13 cellular contexts compared by ENCODE assay signal in genomic region chr16:75197522-75198134, GRCh38. TPM values are rescaled to one million over a fixed set of nuclear protein-coding genes. Genes with fewer than 3 reads are reported as not detected.
A peak's percentile ranks its signal among the peaks of the same experiment; 100 is the strongest.
DNase-seq lines count a peak whose midpoint lies in the region; ATAC-seq, FAIRE-seq and TF ChIP-seq lines count a peak whose summit lies in the region.
"Had no signal": no experiment of that assay in that cellular context is flagged by ENCODE, and none has a peak within 500 bp of the region (broad histone marks: within the 10 kb centered on the region; RNA-seq: fewer than 3 reads in every experiment).

No MANE protein-coding gene starts in this region.

- H3K9ac ChIP-seq in IMR-90 (ENCODE audit: low read depth, low read length) (peak overlapping the region; percentile 17; the same call in 1 of the 2 replicates), astrocyte (ENCODE audit: low read length) (no peak overlapping the region)

- H2AFZ ChIP-seq in IMR-90 (replicated peaks; ENCODE audit: low read length, poor library complexity) (peak overlapping the region; percentile 86), astrocyte (ENCODE audit: low read depth, low read length) (peak overlapping the region; percentile 21), osteoblast (ENCODE audit: low read length) (peak overlapping the region; percentile 92)

- POLR2A ChIA-PET in IMR-90 (lab: Charles Lee; ENCODE audit: unreplicated experiment): no interaction called here

- H3K36me3 Mint-ChIP-seq in astrocyte (ENCODE audit: low read depth, unreplicated experiment): no peaks in the 10 kb centered on the region
- H3K36me3 Mint-ChIP-seq: naive thymus-derived CD8-positive, alpha-beta T cell; stimulated activated memory B cell treated with anti-CD40 and anti-IgM and Interleukin-4, amounts not matched to agents 10 μg/mL and 1 μg/mL and 100 μg/mL, for 72 hours had no signal

- TF ChIP-seq CTCF in IMR-90 (conservative IDR thresholded peaks at IDR 0.05; ENCODE audit: low read depth, low read length) (no peak), astrocyte (IDR thresholded peaks at IDR 0.05; ENCODE audit: insufficient read depth, low read depth, low read length) (no peak), osteoblast (IDR thresholded peaks at IDR 0.05; ENCODE audit: extremely low read depth, low read depth, low read length) (no peak)

- no peaks in the 10 kb centered on the region for H3K79me1 ChIP-seq in IMR-90 (ENCODE audit: low read depth in 1 of 2, low read length in 2 of 2)

- peak overlapping the region; percentile 57; the same call in 1 of the 2 replicates for H3K14ac ChIP-seq in IMR-90 (replicated peaks; ENCODE audit: low read depth, low read length)

- H2AK5ac ChIP-seq in IMR-90 (ENCODE audit: low read depth, low read length): no peak overlapping the region; the same call in 1 of the 2 replicates

- H3K27me3 Mint-ChIP-seq in astrocyte (ENCODE audit: low read depth, unreplicated experiment): peaks cover 15% of the 10 kb centered on the region

- no peak overlapping the region for H2BK20ac ChIP-seq in IMR-90 (ENCODE audit: low read depth, low read length)

- no peak overlapping the region for H2BK5ac ChIP-seq in IMR-90 (ENCODE audit: low read depth, low read length, poor library complexity, severe bottlenecking)

- ATAC-seq in IMR-90 (ENCODE audit: low read depth): no peak; the same call in 1 of the 2 replicates
- ATAC-seq: naive thymus-derived CD8-positive, alpha-beta T cell; stimulated activated memory B cell treated with anti-CD40 and anti-IgM and Interleukin-4, amounts not matched to agents 10 μg/mL and 1 μg/mL and 100 μg/mL, for 72 hours had no signal

- H3K79me2 ChIP-seq in astrocyte (ENCODE audit: insufficient read depth, low read length) (no peaks in the 10 kb centered on the region), osteoblast (ENCODE audit: insufficient read depth, low read length) (no peaks in the 10 kb centered on the region)

- peaks cover 24% of the 10 kb centered on the region for H3K9me3 Mint-ChIP-seq in astrocyte (ENCODE audit: unreplicated experiment)
- H3K9me3 Mint-ChIP-seq: naive thymus-derived CD8-positive, alpha-beta T cell; stimulated activated memory B cell treated with anti-CD40 and anti-IgM and Interleukin-4, amounts not matched to agents 10 μg/mL and 1 μg/mL and 100 μg/mL, for 72 hours had no signal

- no peak overlapping the region; the same call in 1 of the 2 replicates for H4K5ac ChIP-seq in IMR-90 (ENCODE audit: low read depth, low read length)

- dilution Hi-C loops in IMR-90 (cut with HindIII; ENCODE audit: low sequenced_read_pairs, unreplicated experiment): no loop called here

- no peak for FAIRE-seq in astrocyte (lab: Jason Lieb, UNC)

- BruUV-seq in IMR-90 (replicated peaks; lab: Mats Ljungman, UMichigan): no TSS peak

- H3K4me3 ChIP-seq in IMR-90 (ENCODE audit: insufficient read depth, low read depth, low read length) (no peak overlapping the region), astrocyte (ENCODE audit: insufficient read depth, low read depth, low read length) (no peak overlapping the region), osteoblast (ENCODE audit: insufficient read depth, low read length) (peak overlapping the region; percentile 58)

- peak overlapping the region; percentile 27; the same call in 1 of the 2 replicates for H3K4me2 ChIP-seq in IMR-90 (ENCODE audit: low read depth, low read length)
- peak overlapping the region; percentile 38 for H3K4me2 ChIP-seq in astrocyte (ENCODE audit: low read length)
- peak overlapping the region; percentile 78 for H3K4me2 ChIP-seq in osteoblast (ENCODE audit: insufficient read depth, low read length)

- H3K27ac Mint-ChIP-seq in astrocyte (ENCODE audit: unreplicated experiment): no peak overlapping the region
- H3K27ac Mint-ChIP-seq: stimulated activated memory B cell treated with anti-CD40 and anti-IgM and Interleukin-4, amounts not matched to agents 10 μg/mL and 1 μg/mL and 100 μg/mL, for 72 hours had no signal

- no peak overlapping the region for H3K56ac ChIP-seq in IMR-90 (ENCODE audit: extremely low read depth, insufficient read depth, low read length)

- H3K4me1 Mint-ChIP-seq in astrocyte (ENCODE audit: low read depth, unreplicated experiment): no peaks in the 10 kb centered on the region

- H3K23ac ChIP-seq in IMR-90 (ENCODE audit: low read depth, low read length): no peak overlapping the region

- H2BK15ac ChIP-seq in IMR-90 (ENCODE audit: low read depth, low read length): no peak overlapping the region

- H3K36me3 ChIP-seq in IMR-90 (ENCODE audit: control insufficient read depth, insufficient read depth, low read length): no peaks in the 10 kb centered on the region
- H3K36me3 ChIP-seq in astrocyte (ENCODE audit: insufficient read depth, low read length): no peaks in the 10 kb centered on the region
- H3K36me3 ChIP-seq in osteoblast (ENCODE audit: insufficient read depth, low read length): no peaks in the 10 kb centered on the region

- H4K20me1 ChIP-seq in IMR-90 (ENCODE audit: insufficient read depth, low read length) (no peaks in the 10 kb centered on the region), astrocyte (ENCODE audit: insufficient read depth, low read length) (no peaks in the 10 kb centered on the region), osteoblast (ENCODE audit: insufficient read depth, low read length) (no peaks in the 10 kb centered on the region)

- no peak overlapping the region for H3K4me3 Mint-ChIP-seq in astrocyte (ENCODE audit: unreplicated experiment)
- H3K4me3 Mint-ChIP-seq: naive thymus-derived CD8-positive, alpha-beta T cell; stimulated activated memory B cell treated with anti-CD40 and anti-IgM and Interleukin-4, amounts not matched to agents 10 μg/mL and 1 μg/mL and 100 μg/mL, for 72 hours had no signal

- H3K4ac ChIP-seq in IMR-90 (ENCODE audit: low read depth, low read length): no peak overlapping the region

- H4K91ac ChIP-seq in IMR-90 (ENCODE audit: insufficient read depth, low read depth, low read length): no peak overlapping the region

- 81% methylated on average over 6 of the region's 14 CpGs; no CpG with 5 or more reads in 1 of the 2 experiments for WGBS in IMR-90 (ENCODE audit: extremely low coverage in 2 of 2, insufficient read length in 1 of 2), 2 experiments

- peak overlapping the region in 1 of 2 experiments; percentile 38; a peak in 1 of 4 replicates for H4K8ac ChIP-seq in IMR-90 (ENCODE audit: low read depth in 2 of 2, low read length in 2 of 2)

- no peaks in the 10 kb centered on the region for H3K9me3 ChIP-seq in IMR-90 (ENCODE audit: control insufficient read depth, insufficient read depth, low read length)
- no peaks in the 10 kb centered on the region for H3K9me3 ChIP-seq in astrocyte (ENCODE audit: insufficient read depth, low read depth, low read length)
- no peaks in the 10 kb centered on the region for H3K9me3 ChIP-seq in osteoblast (ENCODE audit: low read depth, low read length)

- no peak overlapping the region for H2AK9ac ChIP-seq in IMR-90 (replicated peaks; ENCODE audit: low read depth, low read length, poor library complexity)

- CTCF ChIA-PET in IMR-90 (lab: Yijun Ruan, JAX): interaction anchor here (0.6 to 2.4 kb wide), 2 partner anchors 204 to 686 kb away, joined by 3 to 12 read pairs; no protein-coding TSS in a partner anchor

- no peak overlapping the region for H3K27ac ChIP-seq in IMR-90 (ENCODE audit: insufficient read depth, low read length)
- H3K27ac ChIP-seq in astrocyte (ENCODE audit: low read depth, low read length): no peak overlapping the region
- H3K27ac ChIP-seq in osteoblast (ENCODE audit: low read depth, low read length): no peak overlapping the region
- H3K27ac ChIP-seq: epithelial cell of prostate had no signal

- H2BK120ac ChIP-seq in IMR-90 (ENCODE audit: low read depth, low read length): peak overlapping the region; percentile 48; the same call in 1 of the 2 replicates

- intact Hi-C loops in IMR-90 (cut with micrococcal nuclease): loop anchor here (2.0 to 10.0 kb wide), 2 partner anchors 199 to 427 kb away; partner anchors contain the start of genes ADAT1 and ZNRF1

- TF ChIP-seq POLR2A in IMR-90 (IDR thresholded peaks at IDR 0.05; ENCODE audit: low read depth, low read length): no peak

- in situ Hi-C loops in IMR-90 (cut with MboI; ENCODE audit: low sequenced_read_pairs): no loop called here

- no peak for TF ChIP-seq RAD21 in IMR-90 (IDR thresholded peaks at IDR 0.05; ENCODE audit: low read length)

- H3K27me3 ChIP-seq in IMR-90 (ENCODE audit: control insufficient read depth, insufficient read depth, low read length) (peaks cover 10% of the 10 kb centered on the region; the same call in 1 of the 2 replicates), astrocyte (ENCODE audit: insufficient read depth, low read length) (no peaks in the 10 kb centered on the region), osteoblast (ENCODE audit: insufficient read depth, low read length) (peaks cover 20% of the 10 kb centered on the region)

- H3K18ac ChIP-seq in IMR-90 (ENCODE audit: low read depth, low read length): no peak overlapping the region

- H3K4me1 ChIP-seq in IMR-90 (ENCODE audit: control insufficient read depth, insufficient read depth, low read length) (peaks cover 5% of the 10 kb centered on the region; the same call in 1 of the 2 replicates), astrocyte (ENCODE audit: insufficient read depth, low read length) (no peaks in the 10 kb centered on the region), osteoblast (ENCODE audit: insufficient read depth, low read length) (peaks cover 9% of the 10 kb centered on the region)

- H3K9me1 ChIP-seq in IMR-90 (ENCODE audit: insufficient read depth, low read length): no peaks in the 10 kb centered on the region

- peak; percentile 24 for DNase-seq in ELR (ENCODE audit: low read depth)
- DNase-seq in IMR-90: no peak
- DNase-seq in astrocyte (ENCODE audit: low read depth): no peak
- peak; percentile 43 for DNase-seq in osteoblast (ENCODE audit: insufficient read length, low spot score, missing footprints)
- no peak for DNase-seq in COLO668 (lab: John Stamatoyannopoulos, UW; ENCODE audit: unreplicated experiment)
- no peak for DNase-seq in hypothalamus (lab: John Stamatoyannopoulos, UW)
- DNase-seq in SW 1271 (lab: John Stamatoyannopoulos, UW): no peak
- DNase-seq: cerebellar nuclear complex; naive thymus-derived CD8-positive, alpha-beta T cell; stimulated activated CD4-positive, alpha-beta T cell treated with anti-CD3 and anti-CD28 coated beads, Interleukin-4, amount 100 ng/mL, for 4 hours had no signal

RNA-seq across cellular contexts. Expression of gene CTRB2, which starts 9.3 kb away (rescaled TPM):
- total RNA-seq in IMR-90 (2012; rRNA removed): not detected in 2 replicates
- polyA plus RNA-seq in IMR-90 (2012; rRNA removed): not detected in 2 replicates
- not detected in 2 replicates for polyA plus RNA-seq in IMR-90 (2012; cell fraction: cytosol; rRNA removed)
- 0.09 TPM in 1 of 2 replicates, not detected in the other for polyA plus RNA-seq in IMR-90 (2012; cell fraction: nucleus; rRNA removed; ENCODE audit: low replicate concordance)
- total RNA-seq in astrocyte: 0.43 TPM in 1 of 2 replicates, not detected in the other
- total RNA-seq in osteoblast: not detected in 2 replicates
- total RNA-seq: naive thymus-derived CD8-positive, alpha-beta T cell; renal cortical epithelial cell had no signal
- polyA plus RNA-seq: naive thymus-derived CD8-positive, alpha-beta T cell had no signal

RNA-seq across cellular contexts. Expression of gene CTRB1, which starts 21.2 kb away (rescaled TPM):
- total RNA-seq in IMR-90 (2012; rRNA removed) (not detected in 2 replicates), astrocyte (not detected in 2 replicates), osteoblast (not detected in 2 replicates)
- not detected in 2 replicates for polyA plus RNA-seq in IMR-90 (2012; rRNA removed)
- polyA plus RNA-seq in IMR-90 (2012; cell fraction: cytosol; rRNA removed): not detected in 2 replicates
- polyA plus RNA-seq in IMR-90 (2012; cell fraction: nucleus; rRNA removed; ENCODE audit: low replicate concordance): not detected in 2 replicates
- total RNA-seq: naive thymus-derived CD8-positive, alpha-beta T cell; renal cortical epithelial cell had no signal
- polyA plus RNA-seq: naive thymus-derived CD8-positive, alpha-beta T cell had no signal

RNA-seq across cellular contexts. Expression of gene ZFP1, which starts 49.3 kb away (rescaled TPM):
- 16.0 and 16.9 TPM in 2 replicates for total RNA-seq in IMR-90 (2012; rRNA removed)
- polyA plus RNA-seq in IMR-90 (2012; rRNA removed): 3.7 and 3.8 TPM in 2 replicates
- polyA plus RNA-seq in IMR-90 (2012; cell fraction: cytosol; rRNA removed): 1.3 and 1.8 TPM in 2 replicates
- 0.61 and 2.5 TPM in 2 replicates for polyA plus RNA-seq in IMR-90 (2012; cell fraction: nucleus; rRNA removed; ENCODE audit: low replicate concordance)
- total RNA-seq in astrocyte: 8.2 and 9.3 TPM in 2 replicates
- 12.7 TPM in 2 replicates for total RNA-seq in osteoblast

RNA-seq across cellular contexts. Expression of gene BCAR1, which starts 53.8 kb away (rescaled TPM):
- total RNA-seq in IMR-90 (2012; rRNA removed) (17.8 and 18.1 TPM in 2 replicates), astrocyte (241 and 296 TPM in 2 replicates), osteoblast (66.9 and 75.3 TPM in 2 replicates)
- polyA plus RNA-seq in IMR-90 (2012; rRNA removed): 99.4 and 127 TPM in 2 replicates
- 84.8 and 140 TPM in 2 replicates for polyA plus RNA-seq in IMR-90 (2012; cell fraction: cytosol; rRNA removed)
- 214 and 473 TPM in 2 replicates for polyA plus RNA-seq in IMR-90 (2012; cell fraction: nucleus; rRNA removed; ENCODE audit: low replicate concordance)
- polyA plus RNA-seq: naive thymus-derived CD8-positive, alpha-beta T cell had no signal

Comparison
In these comparisons a context has a peak if more than half of its experiments do, and no peak if none do; other contexts are left out.
1. DNase-seq: peak in ELR (single experiment) and osteoblast (single experiment); none in IMR-90 (single experiment), astrocyte (single experiment), COLO668 (single experiment), hypothalamus (0 of 51) and SW 1271 (0 of 2).
2. H2AFZ ChIP-seq: peak in every context shown above with its lines; median percentile 92 in osteoblast; 86 in IMR-90; 21 in astrocyte.
3. H3K4me2 ChIP-seq: peak in every context shown above with its lines; median percentile 78 in osteoblast; 38 in astrocyte; 27 in IMR-90.